Comparison of ENCODE assay signal across 6 cellular contexts in genomic region chr20:3158968-3159431, GRCh38.
DNase-seq lines count a peak whose midpoint lies in the region; ATAC-seq, FAIRE-seq and TF ChIP-seq lines count a peak whose summit lies in the region.

No MANE protein-coding gene starts in this region.

- H3K9me3 ChIP-seq in DND-41 (ENCODE audit: insufficient read depth, low read length, severe bottlenecking): no peaks in the 10 kb centered on the region
- no peaks in the 10 kb centered on the region for H3K9me3 ChIP-seq in SK-N-MC (ENCODE audit: low read depth, low read length)
- H3K9me3 ChIP-seq in iPS DF 6.9 (ENCODE audit: control insufficient read depth, insufficient read depth, low read length): no peaks in the 10 kb centered on the region

- H2AFZ ChIP-seq in DND-41 (ENCODE audit: low read depth, low read length): peak overlapping the region; percentile 86

- H3K27me3 ChIP-seq in DND-41 (ENCODE audit: insufficient read depth, low read length, poor library complexity) (no peaks in the 10 kb centered on the region), iPS DF 6.9 (ENCODE audit: control insufficient read depth, insufficient read depth, low read length) (no peaks in the 10 kb centered on the region)

- WGBS in iPS DF 6.9 (ENCODE audit: insufficient coverage, insufficient read length): no CpG with 5 or more reads among the region's 10 CpGs

- no peak for FAIRE-seq in D721Med (lab: Jason Lieb, UNC)

- H3K4me2 ChIP-seq in DND-41 (ENCODE audit: insufficient read depth, low read length): peak overlapping the region; percentile 99

- peaks cover 41% of the 10 kb centered on the region for H3K4me1 ChIP-seq in DND-41 (ENCODE audit: insufficient read depth, low read length)
- H3K4me1 ChIP-seq in iPS DF 6.9 (ENCODE audit: control insufficient read depth, insufficient read depth, low read length): peaks cover 2% of the 10 kb centered on the region; the same call in 1 of the 2 replicates

- H3K79me2 ChIP-seq in DND-41 (ENCODE audit: insufficient read depth, low read length): peaks cover 67% of the 10 kb centered on the region

- H3K27ac ChIP-seq in DND-41 (ENCODE audit: low read length): peak overlapping the region; percentile 87
- peak overlapping the region; percentile 85 for H3K27ac ChIP-seq in SK-N-MC
- no peak overlapping the region for H3K27ac ChIP-seq in iPS DF 6.9 (ENCODE audit: low read length)

- H4K20me1 ChIP-seq in DND-41 (ENCODE audit: insufficient read depth, low read length): peaks cover 35% of the 10 kb centered on the region

- no peak for TF ChIP-seq CTCF in DND-41 (IDR thresholded peaks at IDR 0.05; ENCODE audit: borderline replicate concordance, extremely low read depth, low read length, poor library complexity, severe bottlenecking)
- no peak for TF ChIP-seq CTCF in D721Med (IDR thresholded peaks at IDR 0.05; ENCODE audit: insufficient read depth, missing control alignments)

- H3K36me3 ChIP-seq in DND-41 (ENCODE audit: insufficient read depth, low read length): peaks cover 22% of the 10 kb centered on the region
- peaks cover 6% of the 10 kb centered on the region for H3K36me3 ChIP-seq in SK-N-MC (ENCODE audit: insufficient read depth, low read length)
- H3K36me3 ChIP-seq in iPS DF 6.9 (ENCODE audit: control insufficient read depth, insufficient read depth, low read length): no peaks in the 10 kb centered on the region; the same call in 1 of the 2 replicates

- ATAC-seq in DND-41 (ENCODE audit: insufficient read depth, low read depth): peak; percentile 27

- peak overlapping the region; percentile 80 to 89 for H3K4me3 ChIP-seq in DND-41 (ENCODE audit: low read depth in 1 of 2, low read length in 2 of 2)
- peak overlapping the region; percentile 94 for H3K4me3 ChIP-seq in SK-N-MC
- H3K4me3 ChIP-seq in iPS DF 6.9 (ENCODE audit: low read length): peak overlapping the region; percentile 97

- H3K9ac ChIP-seq in DND-41 (ENCODE audit: low read depth, low read length) (peak overlapping the region; percentile 85), SK-N-MC (ENCODE audit: insufficient read length) (peak overlapping the region; percentile 98)

- DNase-seq in DND-41 (peak; percentile 17), SK-N-MC (ENCODE audit: low read depth, low spot score) (no peak), iPS DF 6.9 (ENCODE audit: low read depth, low spot score) (no peak), NCI-H1048 (lab: John Stamatoyannopoulos, UW) (no peak), D721Med (ENCODE audit: insufficient read length, low spot score) (no peak), NCI-H2107 (lab: John Stamatoyannopoulos, UW) (no peak)
